In genomic region chr17:56786989-56787482, GRCh38 we compare ENCODE assay signal across 8 cellular contexts. TPM values are rescaled to one million over a fixed set of nuclear protein-coding genes. Genes with fewer than 3 reads are reported as not detected.
DNase-seq lines count a peak whose midpoint lies in the region; ATAC-seq and FAIRE-seq lines count a peak whose summit lies in the region.

No MANE protein-coding gene starts in this region.

- peak overlapping the region; percentile 46 to 73 (median 63) for H3K4me2 ChIP-seq in BLaER1 treated with 17β-estradiol and CSF1 and Interleukin-3, amounts not matched to agents 10 nM and 100 nM

- H3K9me3 ChIP-seq in BLaER1 treated with 17β-estradiol and CSF1 and Interleukin-3, amounts not matched to agents 10 nM and 100 nM (replicated peaks in 1 of 11): peaks cover 0 to 44% (median 25%) of the 10 kb centered on the region in 11 experiments; a peak in 18 of 22 replicates
- H3K9me3 ChIP-seq in small intestine (ENCODE audit: control insufficient read depth, low read depth): no peaks in the 10 kb centered on the region

- peaks cover 37 to 70% (median 63%) of the 10 kb centered on the region in 10 experiments for H3K4me1 ChIP-seq in BLaER1 treated with 17β-estradiol and CSF1 and Interleukin-3, amounts not matched to agents 10 nM and 100 nM
- peaks cover 0 to 3% of the 10 kb centered on the region in 2 donors for H3K4me1 ChIP-seq in small intestine (ENCODE audit: control insufficient read depth in 2 of 2, insufficient read depth in 1 of 2, low read depth in 1 of 2, low read length in 1 of 2)

- peak; percentile 78 for ATAC-seq in GM21390 (IDR thresholded peaks at IDR 0.05; ENCODE audit: unreplicated experiment)

- peak; percentile 89 for DNase-seq in HPDE6-E6E7 (ENCODE audit: extremely low spot score)
- peak in 3 of 4 experiments; percentile 4 to 30 (median 4) for DNase-seq in activated CD4-positive, CD25-positive, alpha-beta regulatory T cell (lab: John Stamatoyannopoulos, UW)
- DNase-seq in dermis microvascular lymphatic vessel endothelial cell (ENCODE audit: low read depth in 2 of 2): peak; percentile 95 to 96
- DNase-seq in small intestine: peak; percentile 87
- no peak for DNase-seq in DMS153 (lab: John Stamatoyannopoulos, UW)
- DNase-seq in substantia nigra (lab: John Stamatoyannopoulos, UW): no peak

- peaks cover 0 to 14% (median 4%) of the 10 kb centered on the region in 11 experiments; a peak in 7 of 22 replicates for H3K36me3 ChIP-seq in BLaER1 treated with 17β-estradiol and CSF1 and Interleukin-3, amounts not matched to agents 10 nM and 100 nM
- H3K36me3 ChIP-seq in small intestine (ENCODE audit: control insufficient read depth in 2 of 2, insufficient read depth in 2 of 2, low read length in 2 of 2): no peaks in the 10 kb centered on the region

- FAIRE-seq in small intestine (lab: Jason Lieb, UNC): no peak

- H3K4me3 ChIP-seq in BLaER1 treated with 17β-estradiol and CSF1 and Interleukin-3, amounts not matched to agents 10 nM and 100 nM: no peak overlapping the region
- H3K4me3 ChIP-seq in small intestine (ENCODE audit: low read depth in 1 of 2, low read length in 2 of 2): no peak overlapping the region

- peak overlapping the region; percentile 62 to 93 (median 85); a peak in 21 of 22 replicates for H3K27ac ChIP-seq in BLaER1 treated with 17β-estradiol and CSF1 and Interleukin-3, amounts not matched to agents 10 nM and 100 nM
- H3K27ac ChIP-seq in small intestine (ENCODE audit: low read depth in 1 of 2, low read length in 1 of 2) (peak overlapping the region; percentile 39 to 77), substantia nigra (ENCODE audit: low read depth, low read length, poor library complexity, severe bottlenecking) (no peak overlapping the region)

- H3K27me3 ChIP-seq in BLaER1 treated with 17β-estradiol and CSF1 and Interleukin-3, amounts not matched to agents 10 nM and 100 nM: no peaks in the 10 kb centered on the region
- no peaks in the 10 kb centered on the region for H3K27me3 ChIP-seq in small intestine (ENCODE audit: control insufficient read depth in 2 of 2, insufficient read depth in 2 of 2, low read length in 2 of 2)

- no peaks in the 10 kb centered on the region for H4K20me1 ChIP-seq in BLaER1 treated with 17β-estradiol and CSF1 and Interleukin-3, amounts not matched to agents 10 nM and 100 nM

- peak overlapping the region in 9 of 11 experiments; percentile 39 to 71 (median 67); a peak in 16 of 22 replicates for H3K9ac ChIP-seq in BLaER1 treated with 17β-estradiol and CSF1 and Interleukin-3, amounts not matched to agents 10 nM and 100 nM

- WGBS in small intestine, 3 donors: 24 to 38% (median 35%) methylated on average over 7 of the region's 7 CpGs

RNA-seq across cellular contexts. Expression of gene C17orf67, which starts 46.7 kb away (rescaled TPM):
- total RNA-seq in dermis microvascular lymphatic vessel endothelial cell: 2.6 and 10.6 TPM in 2 replicates
- 10 to 100 TPM in 2 of 3 donors, 1 to 10 TPM in 1; 2.6 to 41.9 (median 10.5) TPM for polyA plus RNA-seq in small intestine

RNA-seq across cellular contexts. Expression of gene DGKE, which starts 46.9 kb away (rescaled TPM):
- total RNA-seq in dermis microvascular lymphatic vessel endothelial cell: 7.3 and 10.1 TPM in 2 replicates
- 1 to 10 TPM in 1 of 3 donors, under 1 TPM in 2; 0.27 to 2.0 (median 0.67) TPM for polyA plus RNA-seq in small intestine

Comparison
In these comparisons a context has a peak if more than half of its experiments do, and no peak if none do; other contexts are left out.
1. DNase-seq: peak in HPDE6-E6E7 (single experiment), activated CD4-positive, CD25-positive, alpha-beta regulatory T cell (3 of 4), dermis microvascular lymphatic vessel endothelial cell (2 of 2) and small intestine (single experiment); none in DMS153 (single experiment) and substantia nigra (0 of 49).